ENCODE assay signal across 25 cellular contexts in genomic region chr1:40020447-40021085, GRCh38.
"Had no signal": no experiment of that assay in that cellular context is flagged by ENCODE, and none has a peak within 500 bp of the region (broad histone marks: within the 10 kb centered on the region; RNA-seq: fewer than 3 reads in every experiment).

No MANE protein-coding gene starts in this region.

- H3K4me3 ChIP-seq: coronary artery, lower lobe of right lung, neural progenitor cell, sigmoid colon, thoracic aorta had no signal

- H3K27ac ChIP-seq: coronary artery, epithelial cell of prostate, lower lobe of right lung, neural progenitor cell, sigmoid colon, thoracic aorta had no signal

- H3K4me1 ChIP-seq: lower lobe of right lung, neural progenitor cell, sigmoid colon had no signal

- H3K9ac ChIP-seq: neural progenitor cell had no signal

- H3K4me2 ChIP-seq: neural progenitor cell had no signal

- H3K27me3 ChIP-seq: neural progenitor cell, sigmoid colon had no signal

- H3K36me3 ChIP-seq: lower lobe of right lung, neural progenitor cell, sigmoid colon, thoracic aorta had no signal

- DNase-seq: activated CD4-positive, alpha-beta T cell treated with anti-CD3 and anti-CD28 coated beads for 4 hours; activated CD4-positive, alpha-beta T cell treated with anti-CD3 and anti-CD28 coated beads, Interleukin-2, amount 50 U/mL, for 48 hours; activated CD4-positive, CD25-positive, alpha-beta regulatory T cell; activated CD8-positive, alpha-beta memory T cell treated with anti-CD3 and anti-CD28 coated beads, Interleukin-2, amount 50 U/mL, for 48 hours; activated effector memory CD4-positive, alpha-beta T cell treated with Interleukin-2 at 50 U/mL for 16 hours; activated naive CD4-positive, alpha-beta T cell treated with anti-CD3 and anti-CD28 coated beads for 36 hours; activated naive CD8-positive, alpha-beta T cell treated with anti-CD3 and anti-CD28 coated beads, Interleukin-2, amount 10 ng/mL, durations not matched to agents 7 days and 5 days; activated T-cell treated with anti-CD3 and anti-CD28 coated beads, Interleukin-2, amount 50 U/mL, for 48 hours; cerebellar nuclear complex; immature natural killer cell; lower lobe of right lung; naive thymus-derived CD8-positive, alpha-beta T cell; retina; sigmoid colon; stimulated activated CD4-positive, alpha-beta T cell treated with anti-CD3 and anti-CD28 coated beads, Interleukin-2, amount 100 ng/mL, for 48 hours; stimulated activated CD8-positive, alpha-beta memory T cell treated with anti-CD3 and anti-CD28 coated beads, Interleukin-4, amount 100 ng/mL, for 48 hours; stimulated activated naive B cell treated with anti-CD40 and anti-IgM and Interleukin-4, amounts not matched to agents 10 μg/mL and 1 μg/mL and 100 μg/mL, for 72 hours had no signal

- H2AFZ ChIP-seq: neural progenitor cell had no signal

- ATAC-seq: left lobe of liver; lower lobe of right lung; naive thymus-derived CD8-positive, alpha-beta T cell; stimulated activated naive B cell treated with anti-CD40 and anti-IgM and Interleukin-4, amounts not matched to agents 10 μg/mL and 1 μg/mL and 100 μg/mL, for 72 hours had no signal

- H3K27ac Mint-ChIP-seq: activated naive CD4-positive, alpha-beta T cell treated with anti-CD3 and anti-CD28 coated beads for 36 hours; activated naive CD8-positive, alpha-beta T cell treated with anti-CD3 and anti-CD28 coated beads, Interleukin-2, amount 10 ng/mL, durations not matched to agents 7 days and 5 days; immature natural killer cell; naive thymus-derived CD8-positive, alpha-beta T cell; neural progenitor cell; progenitor cell of endocrine pancreas; stimulated activated naive B cell treated with anti-CD40 and anti-IgM and Interleukin-4, amounts not matched to agents 10 μg/mL and 1 μg/mL and 100 μg/mL, for 72 hours; T-helper 1 cell treated with Interleukin-12 subunit alpha and Interleukin-12 subunit beta and Interleukin-4 antibody, amounts not matched to agents 30 μg/mL and 1 μg/mL, for 36 hours; type B pancreatic cell had no signal

- H3K27me3 Mint-ChIP-seq: naive thymus-derived CD8-positive, alpha-beta T cell; progenitor cell of endocrine pancreas; stimulated activated naive B cell treated with anti-CD40 and anti-IgM and Interleukin-4, amounts not matched to agents 10 μg/mL and 1 μg/mL and 100 μg/mL, for 72 hours had no signal

- H3K9me3 Mint-ChIP-seq: T-helper 1 cell treated with Interleukin-12 subunit alpha and Interleukin-12 subunit beta and Interleukin-4 antibody, amounts not matched to agents 30 μg/mL and 1 μg/mL, for 36 hours; type B pancreatic cell had no signal

- H3K4me3 Mint-ChIP-seq: activated naive CD4-positive, alpha-beta T cell treated with anti-CD3 and anti-CD28 coated beads for 36 hours; activated naive CD8-positive, alpha-beta T cell treated with anti-CD3 and anti-CD28 coated beads, Interleukin-2, amount 10 ng/mL, durations not matched to agents 7 days and 5 days; immature natural killer cell; naive thymus-derived CD8-positive, alpha-beta T cell; neural progenitor cell; stimulated activated naive B cell treated with anti-CD40 and anti-IgM and Interleukin-4, amounts not matched to agents 10 μg/mL and 1 μg/mL and 100 μg/mL, for 72 hours; T-helper 1 cell treated with Interleukin-12 subunit alpha and Interleukin-12 subunit beta and Interleukin-4 antibody, amounts not matched to agents 30 μg/mL and 1 μg/mL, for 36 hours; type B pancreatic cell had no signal

- H3K9me3 ChIP-seq: lower lobe of right lung, sigmoid colon had no signal

- H3K4me1 Mint-ChIP-seq: activated naive CD8-positive, alpha-beta T cell treated with anti-CD3 and anti-CD28 coated beads, Interleukin-2, amount 10 ng/mL, durations not matched to agents 7 days and 5 days; immature natural killer cell; neural progenitor cell had no signal

- H3K36me3 Mint-ChIP-seq: activated naive CD8-positive, alpha-beta T cell treated with anti-CD3 and anti-CD28 coated beads, Interleukin-2, amount 10 ng/mL, durations not matched to agents 7 days and 5 days; stimulated activated naive B cell treated with anti-CD40 and anti-IgM and Interleukin-4, amounts not matched to agents 10 μg/mL and 1 μg/mL and 100 μg/mL, for 72 hours; type B pancreatic cell had no signal
